In genomic region chr1:230012742-230013141, GRCh38 we compare ENCODE assay signal across 30 cellular contexts.
"Had no signal": no experiment of that assay in that cellular context is flagged by ENCODE, and none has a peak within 500 bp of the region (broad histone marks: within the 10 kb centered on the region; RNA-seq: fewer than 3 reads in every experiment).

No MANE protein-coding gene starts in this region.

- H3K36me3 Mint-ChIP-seq: activated CD4-positive, alpha-beta memory T cell treated with anti-CD3 and anti-CD28 coated beads for 36 hours; activated CD8-positive, alpha-beta memory T cell treated with anti-CD3 and anti-CD28 coated beads, Interleukin-2, amount 10 ng/mL, durations not matched to agents 7 days and 5 days; activated naive CD4-positive, alpha-beta T cell treated with anti-CD3 and anti-CD28 coated beads, Interleukin-2, amount 10 ng/mL, durations not matched to agents 7 days and 5 days; activated naive CD4-positive, alpha-beta T cell treated with anti-CD3 and anti-CD28 coated beads, Interleukin-2, amount 50 U/mL, for 72 hours; activated naive CD8-positive, alpha-beta T cell treated with anti-CD3 and anti-CD28 coated beads, Interleukin-2, amount 10 ng/mL, durations not matched to agents 7 days and 5 days; brain had no signal

- H3K27me3 ChIP-seq: ascending aorta, breast epithelium had no signal

- H3K27me3 Mint-ChIP-seq: activated CD4-positive, alpha-beta T cell treated with anti-CD3 and anti-CD28 coated beads for 36 hours; brain; dendritic cell treated with granulocyte-macrophage colony-stimulating factor and Interleukin-4, amounts not matched to agents 40 ng/mL and 50 ng/mL, for 4 days had no signal

- FAIRE-seq: endometrium, endothelial cell of umbilical vein, frontal cortex had no signal

- H3K4me1 Mint-ChIP-seq: activated CD4-positive, alpha-beta T cell treated with anti-CD3 and anti-CD28 coated beads for 36 hours; activated CD4-positive, alpha-beta T cell treated with anti-CD3 and anti-CD28 coated beads, Interleukin-2, amount 10 ng/mL, durations not matched to agents 24 days and 14 days; activated CD8-positive, alpha-beta memory T cell treated with anti-CD3 and anti-CD28 coated beads, Interleukin-2, amount 10 ng/mL, durations not matched to agents 7 days and 5 days; activated naive CD4-positive, alpha-beta T cell treated with anti-CD3 and anti-CD28 coated beads, Interleukin-2, amount 10 ng/mL, durations not matched to agents 7 days and 5 days; activated naive CD8-positive, alpha-beta T cell treated with anti-CD3 and anti-CD28 coated beads, Interleukin-2, amount 10 ng/mL, durations not matched to agents 7 days and 5 days; central memory CD8-positive, alpha-beta T cell had no signal

- H3K9me3 Mint-ChIP-seq: activated CD4-positive, alpha-beta memory T cell treated with anti-CD3 and anti-CD28 coated beads for 36 hours; activated CD4-positive, alpha-beta T cell treated with anti-CD3 and anti-CD28 coated beads, Interleukin-2, amount 10 ng/mL, durations not matched to agents 24 days and 14 days; activated naive CD4-positive, alpha-beta T cell treated with anti-CD3 and anti-CD28 coated beads, Interleukin-2, amount 10 ng/mL, durations not matched to agents 7 days and 5 days; activated naive CD4-positive, alpha-beta T cell treated with anti-CD3 and anti-CD28 coated beads, Interleukin-2, amount 50 U/mL, for 72 hours; activated naive CD8-positive, alpha-beta T cell treated with anti-CD3 and anti-CD28 coated beads, Interleukin-2, amount 10 ng/mL, durations not matched to agents 7 days and 5 days; activated T-cell treated with anti-CD3 and anti-CD28 coated beads, Interleukin-2, amount 50 U/mL, for 72 hours; central memory CD8-positive, alpha-beta T cell; dendritic cell treated with granulocyte-macrophage colony-stimulating factor and Interleukin-4, amounts not matched to agents 40 ng/mL and 50 ng/mL, for 4 days; effector memory CD8-positive, alpha-beta T cell had no signal

- H3K9me3 ChIP-seq: ascending aorta, breast epithelium had no signal

- H3K27ac Mint-ChIP-seq: activated CD4-positive, alpha-beta memory T cell treated with anti-CD3 and anti-CD28 coated beads for 36 hours; activated CD4-positive, alpha-beta T cell treated with anti-CD3 and anti-CD28 coated beads for 36 hours; activated CD4-positive, alpha-beta T cell treated with anti-CD3 and anti-CD28 coated beads, Interleukin-2, amount 10 ng/mL, durations not matched to agents 24 days and 14 days; activated CD8-positive, alpha-beta memory T cell treated with anti-CD3 and anti-CD28 coated beads, Interleukin-2, amount 10 ng/mL, durations not matched to agents 7 days and 5 days; activated CD8-positive, alpha-beta T cell treated with anti-CD3 and anti-CD28 coated beads, Interleukin-2, amount 10 ng/mL, durations not matched to agents 7 days and 5 days; activated naive CD4-positive, alpha-beta T cell treated with anti-CD3 and anti-CD28 coated beads, Interleukin-2, amount 10 ng/mL, durations not matched to agents 7 days and 5 days; activated naive CD4-positive, alpha-beta T cell treated with anti-CD3 and anti-CD28 coated beads, Interleukin-2, amount 50 U/mL, for 72 hours; activated naive CD8-positive, alpha-beta T cell treated with anti-CD3 and anti-CD28 coated beads, Interleukin-2, amount 10 ng/mL, durations not matched to agents 7 days and 5 days; activated T-cell treated with anti-CD3 and anti-CD28 coated beads, Interleukin-2, amount 50 U/mL, for 72 hours; brain; dendritic cell treated with granulocyte-macrophage colony-stimulating factor and Interleukin-4, amounts not matched to agents 40 ng/mL and 50 ng/mL, for 4 days; effector memory CD8-positive, alpha-beta T cell had no signal

- ATAC-seq: activated CD4-positive, alpha-beta T cell treated with anti-CD3 and anti-CD28 coated beads for 36 hours; activated CD8-positive, alpha-beta memory T cell treated with anti-CD3 and anti-CD28 coated beads, Interleukin-2, amount 10 ng/mL, durations not matched to agents 7 days and 5 days; activated CD8-positive, alpha-beta T cell treated with anti-CD3 and anti-CD28 coated beads, Interleukin-2, amount 10 ng/mL, durations not matched to agents 7 days and 5 days; activated naive CD4-positive, alpha-beta T cell treated with anti-CD3 and anti-CD28 coated beads, Interleukin-2, amount 50 U/mL, for 72 hours; activated T-cell treated with anti-CD3 and anti-CD28 coated beads, Interleukin-2, amount 50 U/mL, for 72 hours; effector memory CD8-positive, alpha-beta T cell had no signal

- H3K4me3 Mint-ChIP-seq: activated CD4-positive, alpha-beta memory T cell treated with anti-CD3 and anti-CD28 coated beads for 36 hours; activated CD4-positive, alpha-beta T cell treated with anti-CD3 and anti-CD28 coated beads for 36 hours; activated CD4-positive, alpha-beta T cell treated with anti-CD3 and anti-CD28 coated beads, Interleukin-2, amount 10 ng/mL, durations not matched to agents 24 days and 14 days; activated CD8-positive, alpha-beta memory T cell treated with anti-CD3 and anti-CD28 coated beads, Interleukin-2, amount 10 ng/mL, durations not matched to agents 7 days and 5 days; activated CD8-positive, alpha-beta T cell treated with anti-CD3 and anti-CD28 coated beads, Interleukin-2, amount 10 ng/mL, durations not matched to agents 7 days and 5 days; activated naive CD4-positive, alpha-beta T cell treated with anti-CD3 and anti-CD28 coated beads, Interleukin-2, amount 10 ng/mL, durations not matched to agents 7 days and 5 days; activated naive CD8-positive, alpha-beta T cell treated with anti-CD3 and anti-CD28 coated beads, Interleukin-2, amount 10 ng/mL, durations not matched to agents 7 days and 5 days; activated T-cell treated with anti-CD3 and anti-CD28 coated beads, Interleukin-2, amount 50 U/mL, for 72 hours; brain; central memory CD8-positive, alpha-beta T cell; dendritic cell treated with granulocyte-macrophage colony-stimulating factor and Interleukin-4, amounts not matched to agents 40 ng/mL and 50 ng/mL, for 4 days; effector memory CD8-positive, alpha-beta T cell had no signal

- DNase-seq: activated CD4-positive, alpha-beta memory T cell treated with anti-CD3 and anti-CD28 coated beads for 36 hours; activated CD4-positive, alpha-beta T cell treated with anti-CD3 and anti-CD28 coated beads for 36 hours; activated CD4-positive, alpha-beta T cell treated with anti-CD3 and anti-CD28 coated beads, Interleukin-2, amount 10 ng/mL, durations not matched to agents 24 days and 14 days; activated CD4-positive, CD25-positive, alpha-beta regulatory T cell; activated CD4-positive, CD25-positive, alpha-beta regulatory T cell treated with anti-CD3 and anti-CD28 coated beads, Interleukin-2, amount 50 U/mL, for 72 hours; activated CD8-positive, alpha-beta memory T cell treated with anti-CD3 and anti-CD28 coated beads, Interleukin-2, amount 10 ng/mL, durations not matched to agents 7 days and 5 days; activated CD8-positive, alpha-beta memory T cell treated with anti-CD3 and anti-CD28 coated beads, Interleukin-2, amount 50 U/mL, for 4 hours; activated CD8-positive, alpha-beta T cell treated with anti-CD3 and anti-CD28 coated beads, Interleukin-2, amount 10 ng/mL, durations not matched to agents 7 days and 5 days; activated gamma-delta T cell; activated naive CD4-positive, alpha-beta T cell; activated naive CD4-positive, alpha-beta T cell treated with anti-CD3 and anti-CD28 coated beads, Interleukin-2, amount 10 ng/mL, durations not matched to agents 7 days and 5 days; activated naive CD8-positive, alpha-beta T cell treated with anti-CD3 and anti-CD28 coated beads, Interleukin-2, amount 10 ng/mL, durations not matched to agents 7 days and 5 days; activated T-cell treated with anti-CD3 and anti-CD28 coated beads, Interleukin-2, amount 50 U/mL, for 1 hour; activated T-cell treated with anti-CD3 and anti-CD28 coated beads, Interleukin-2, amount 50 U/mL, for 72 hours; effector CD4-positive, alpha-beta T cell; effector memory CD8-positive, alpha-beta T cell; foreskin fibroblast; head of caudate nucleus; T-helper 2 cell had no signal

- H3K4me1 ChIP-seq: ascending aorta, breast epithelium had no signal

- H3K36me3 ChIP-seq: ascending aorta, breast epithelium had no signal

- H3K27ac ChIP-seq: ascending aorta, breast epithelium, coronary artery, epithelial cell of prostate had no signal

- H3K4me3 ChIP-seq: ascending aorta, breast epithelium, coronary artery had no signal
